Comparison of ENCODE assay signal across 27 cellular contexts in genomic region chr14:60789656-60790055, GRCh38.
"Had no signal": no experiment of that assay in that cellular context is flagged by ENCODE, and none has a peak within 500 bp of the region (broad histone marks: within the 10 kb centered on the region; RNA-seq: fewer than 3 reads in every experiment).

No MANE protein-coding gene starts in this region.

- H3K4me1 ChIP-seq: Peyer's patch, SJSA1 had no signal

- DNase-seq: activated CD4-positive, alpha-beta T cell treated with anti-CD3 and anti-CD28 coated beads for 48 hours; activated CD4-positive, alpha-beta T cell treated with anti-CD3 and anti-CD28 coated beads, Interleukin-2, amount 50 U/mL, for 4 hours; activated CD4-positive, CD25-positive, alpha-beta regulatory T cell treated with anti-CD3 and anti-CD28 coated beads, Interleukin-2, amount 50 U/mL, for 72 hours; activated CD8-positive, alpha-beta memory T cell treated with anti-CD3 and anti-CD28 coated beads, Interleukin-2, amount 10 ng/mL, durations not matched to agents 7 days and 5 days; activated effector memory CD4-positive, alpha-beta T cell treated with Interleukin-2 at 50 U/mL for 16 hours; activated naive CD4-positive, alpha-beta T cell treated with Interleukin-2 at 50 U/mL for 16 hours; activated naive CD8-positive, alpha-beta T cell treated with anti-CD3 and anti-CD28 coated beads, Interleukin-2, amount 50 U/mL, for 24 hours; activated T-cell treated with anti-CD3 and anti-CD28 coated beads, Interleukin-2, amount 50 U/mL, for 24 hours; amygdala; brain microvascular endothelial cell; MG63; MV-4-11; NCI-H1092 treated with DMSO at 0.1 percent for 48 hours; NCI-H1436; NCI-H1694 treated with DMSO at 0.1 percent for 48 hours; NCI-H2029 treated with DMSO at 0.1 percent for 48 hours; NCI-H345; NCI-H510A; NCI-H526 treated with DMSO at 0.1 percent for 48 hours; NCI-H82; Peyer's patch; SHP77; SW 1271 had no signal

- H3K36me3 ChIP-seq: brain microvascular endothelial cell, MG63, Peyer's patch had no signal

- H3K9me3 ChIP-seq: MG63, Peyer's patch, SJSA1 had no signal

- ATAC-seq: activated CD8-positive, alpha-beta memory T cell treated with anti-CD3 and anti-CD28 coated beads, Interleukin-2, amount 10 ng/mL, durations not matched to agents 7 days and 5 days; activated naive CD4-positive, alpha-beta T cell treated with anti-CD3 and anti-CD28 coated beads, Interleukin-2, amount 50 U/mL, for 72 hours; activated naive CD8-positive, alpha-beta T cell treated with anti-CD3 and anti-CD28 coated beads, Interleukin-2, amount 50 U/mL, for 24 hours; SK-N-SH treated with all-trans-retinoic acid at 6 μM for 48 hours had no signal

- H3K27me3 ChIP-seq: brain microvascular endothelial cell, cardiac muscle cell, MG63, Peyer's patch, SJSA1 had no signal

- H3K4me3 ChIP-seq: cardiac muscle cell, MG63, Peyer's patch, SJSA1 had no signal

- H3K27ac ChIP-seq: brain microvascular endothelial cell, cardiac muscle cell, Peyer's patch, SJSA1 had no signal
